21 cellular contexts compared by ENCODE assay signal in the genomic region with DNA sequence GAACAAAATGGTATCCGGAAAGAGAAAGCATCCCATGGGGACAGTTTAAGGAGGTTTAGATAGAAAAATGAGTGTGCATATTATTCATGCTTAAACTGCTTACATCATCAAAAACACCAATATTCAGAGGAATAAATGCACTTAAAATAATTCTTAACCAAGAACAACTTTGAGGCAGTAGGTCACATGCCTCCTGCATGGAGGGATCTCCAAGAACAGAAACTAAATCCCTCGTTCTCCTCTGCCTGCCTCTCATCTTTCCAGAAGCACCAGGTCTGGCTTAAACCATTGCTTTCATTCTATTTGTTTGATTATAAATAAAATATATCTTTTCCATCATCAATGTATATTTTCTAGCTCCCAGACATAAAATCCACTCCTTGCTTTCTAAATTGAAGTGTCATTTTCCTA.
"Had no signal": no experiment of that assay in that cellular context is flagged by ENCODE, and none has a peak within 500 bp of the region (broad histone marks: within the 10 kb centered on the region; RNA-seq: fewer than 3 reads in every experiment).

No MANE protein-coding gene starts in this region.

- ATAC-seq: left colon; left ventricle myocardium superior; natural killer cell treated with Interleukin-12 subunit alpha and Interleukin-12 subunit beta and Interleukin-15 and Interleukin-18, amount 100 ng/mL, for 72 hours; right cardiac atrium had no signal

- H3K36me3 Mint-ChIP-seq: natural killer cell treated with Interleukin-12 subunit alpha and Interleukin-12 subunit beta and Interleukin-15 and Interleukin-18, amount 100 ng/mL, for 72 hours; neural progenitor cell had no signal

- DNase-seq: effector CD8-positive, alpha-beta T cell; kidney; left colon; left ventricle myocardium superior; mesenchymal stem cell; midbrain; nucleus accumbens; ovary; right cardiac atrium; stimulated activated CD4-positive, alpha-beta T cell treated with anti-CD3 and anti-CD28 coated beads, Interleukin-2, amount 100 ng/mL, for 48 hours; stimulated activated naive CD4-positive, alpha-beta T cell treated with Interleukin-2 at 50 U/mL for 16 hours; tibial artery; upper lobe of left lung; uterus had no signal

- H3K36me3 ChIP-seq: neural progenitor cell, ovary, suprapubic skin, tibial artery, upper lobe of left lung, uterus had no signal

- H3K4me3 ChIP-seq: coronary artery, lung, neural progenitor cell, ovary, smooth muscle cell, suprapubic skin, tibial artery, upper lobe of left lung, uterus had no signal

- H2AFZ ChIP-seq: neural progenitor cell had no signal

- FAIRE-seq: frontal cortex, kidney had no signal

- H3K9me3 Mint-ChIP-seq: natural killer cell treated with Interleukin-12 subunit alpha and Interleukin-12 subunit beta and Interleukin-15 and Interleukin-18, amount 100 ng/mL, for 72 hours; neural progenitor cell had no signal

- H3K9ac ChIP-seq: neural progenitor cell had no signal

- H3K9me3 ChIP-seq: ovary, suprapubic skin, tibial artery, upper lobe of left lung, uterus had no signal

- H3K27ac Mint-ChIP-seq: natural killer cell treated with Interleukin-12 subunit alpha and Interleukin-12 subunit beta and Interleukin-15 and Interleukin-18, amount 100 ng/mL, for 72 hours; neural progenitor cell had no signal

- H3K27me3 ChIP-seq: neural progenitor cell, ovary, suprapubic skin, tibial artery, upper lobe of left lung, uterus had no signal

- H3K4me2 ChIP-seq: neural progenitor cell, smooth muscle cell had no signal

- H3K27ac ChIP-seq: coronary artery, neural progenitor cell, ovary, suprapubic skin, tibial artery, upper lobe of left lung, uterus had no signal

- H3K4me1 ChIP-seq: suprapubic skin, tibial artery, upper lobe of left lung, uterus had no signal

- H3K4me3 Mint-ChIP-seq: natural killer cell treated with Interleukin-12 subunit alpha and Interleukin-12 subunit beta and Interleukin-15 and Interleukin-18, amount 100 ng/mL, for 72 hours; neural progenitor cell had no signal
